In genomic region chr12:15543347-15543746, GRCh38 we compare ENCODE assay signal across 16 cellular contexts.
"Had no signal": no experiment of that assay in that cellular context is flagged by ENCODE, and none has a peak within 500 bp of the region (broad histone marks: within the 10 kb centered on the region; RNA-seq: fewer than 3 reads in every experiment).

No MANE protein-coding gene starts in this region.

- H3K4me1 Mint-ChIP-seq: WTC11 had no signal

- H3K4me1 ChIP-seq: esophagus squamous epithelium had no signal

- H3K4me3 Mint-ChIP-seq: natural killer cell treated with Interleukin-12 subunit alpha and Interleukin-12 subunit beta and Interleukin-15 and Interleukin-18, amount 100 ng/mL, for 72 hours; type B pancreatic cell; WTC11 had no signal

- H3K27ac ChIP-seq: esophagus squamous epithelium had no signal

- H3K36me3 ChIP-seq: esophagus squamous epithelium had no signal

- DNase-seq: activated CD4-positive, alpha-beta T cell treated with anti-CD3 and anti-CD28 coated beads, Interleukin-2, amount 50 U/mL, for 4 hours; activated gamma-delta T cell; activated T-cell treated with anti-CD3 and anti-CD28 coated beads, Interleukin-2, amount 50 U/mL, for 1 hour; amniotic stem cell; esophagus squamous epithelium; foreskin fibroblast; head of caudate nucleus; left colon; nucleus accumbens; right cardiac atrium had no signal

- ATAC-seq: left colon; natural killer cell treated with Interleukin-12 subunit alpha and Interleukin-12 subunit beta and Interleukin-15 and Interleukin-18, amount 100 ng/mL, for 72 hours; right cardiac atrium; WTC11 had no signal

- H3K27me3 ChIP-seq: esophagus squamous epithelium had no signal

- H3K36me3 Mint-ChIP-seq: natural killer cell treated with Interleukin-12 subunit alpha and Interleukin-12 subunit beta and Interleukin-15 and Interleukin-18, amount 100 ng/mL, for 72 hours; WTC11 had no signal

- H3K4me3 ChIP-seq: esophagus squamous epithelium, lung, smooth muscle cell had no signal

- H3K27ac Mint-ChIP-seq: natural killer cell treated with Interleukin-12 subunit alpha and Interleukin-12 subunit beta and Interleukin-15 and Interleukin-18, amount 100 ng/mL, for 72 hours; progenitor cell of endocrine pancreas; type B pancreatic cell; WTC11 had no signal

- H3K9me3 ChIP-seq: esophagus squamous epithelium had no signal

- H3K9me3 Mint-ChIP-seq: natural killer cell treated with Interleukin-12 subunit alpha and Interleukin-12 subunit beta and Interleukin-15 and Interleukin-18, amount 100 ng/mL, for 72 hours; type B pancreatic cell; WTC11 had no signal

- H3K27me3 Mint-ChIP-seq: progenitor cell of endocrine pancreas had no signal
